ENCODE assay signal across 9 cellular contexts in the genomic region with DNA sequence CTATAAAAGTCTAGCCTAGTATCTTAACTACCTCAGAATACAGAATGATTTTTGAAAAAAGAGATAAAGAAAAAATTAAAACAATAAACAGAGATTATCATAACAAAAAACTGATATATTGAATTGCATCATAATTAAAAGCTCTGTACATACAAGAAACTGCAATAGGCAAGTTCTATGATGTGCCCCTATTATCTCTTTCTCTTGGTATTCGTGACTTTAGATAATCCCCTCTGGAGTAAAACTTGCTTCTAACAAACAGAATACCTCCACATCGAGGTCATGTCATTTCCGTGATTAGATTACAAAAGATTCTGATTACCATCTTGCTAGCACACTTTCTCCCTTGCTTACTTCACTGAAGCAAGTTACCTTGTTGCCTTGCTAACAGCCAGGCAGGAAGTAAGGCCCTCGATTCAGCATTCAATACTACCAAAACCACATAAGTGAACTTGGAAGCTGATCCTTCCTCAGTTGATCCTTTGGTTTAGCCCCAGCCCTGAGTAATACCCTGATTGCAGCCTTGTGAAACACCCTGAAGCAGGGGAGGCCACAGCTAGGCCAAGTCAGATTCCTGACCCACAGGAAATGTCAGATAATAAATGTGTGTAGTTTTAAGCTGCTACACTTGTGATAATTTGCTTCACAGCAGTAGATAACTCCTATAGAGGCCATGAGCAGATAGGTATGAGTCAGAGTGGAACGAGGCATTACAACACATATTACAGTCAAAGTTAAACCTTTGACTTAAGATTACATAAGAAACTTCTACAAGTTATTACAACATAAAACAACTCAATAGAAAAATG. TPM values are rescaled to one million over a fixed set of nuclear protein-coding genes. Genes with fewer than 3 reads are reported as not detected.
DNase-seq lines count a peak whose midpoint lies in the region; ATAC-seq and TF ChIP-seq lines count a peak whose summit lies in the region.
"Had no signal": no experiment of that assay in that cellular context is flagged by ENCODE, and none has a peak within 500 bp of the region (broad histone marks: within the 10 kb centered on the region; RNA-seq: fewer than 3 reads in every experiment).

No MANE protein-coding gene starts in this region.

- no peak for TF ChIP-seq CTCF in right lobe of liver (IDR thresholded peaks at IDR 0.05)

- H3K27me3 ChIP-seq in right lobe of liver, result no peaks in the 10 kb centered on the region
- H3K27me3 ChIP-seq: foreskin keratinocyte had no signal

- H3K36me3 ChIP-seq in right lobe of liver, result no peaks in the 10 kb centered on the region

- WGBS in right lobe of liver (ENCODE audit: insufficient coverage, low coverage, low lambda C conversion rate, missing lambda C conversion rate), result 13% methylated on average over 5 of the region's 5 CpGs

- ATAC-seq in right lobe of liver (peak; percentile 40 to 69 (median 60)), GM19463 (IDR thresholded peaks at IDR 0.05; ENCODE audit: unreplicated experiment) (no peak)
- ATAC-seq: foreskin keratinocyte had no signal

- TF ChIP-seq POLR2A in right lobe of liver (IDR thresholded peaks at IDR 0.05), result no peak

- no peaks in the 10 kb centered on the region for H3K9me3 ChIP-seq in right lobe of liver

- DNase-seq in CD1c-positive myeloid dendritic cell (ENCODE audit: extremely low spot score) (peak; percentile 36), LHCN-M2 (ENCODE audit: low read depth) (peak; percentile 8), amniotic epithelial cell (ENCODE audit: low read depth) (peak; percentile 100), right lobe of liver (no peak), OCI-M2 (lab: John Stamatoyannopoulos, UW; ENCODE audit: unreplicated experiment) (no peak), NCI-H2171 treated with DMSO at 0.1 percent for 48 hours (lab: John Stamatoyannopoulos, UW) (no peak)
- DNase-seq in stimulated activated CD4-positive, alpha-beta T cell treated with anti-CD3 and anti-CD28 coated beads, Interleukin-1b, Interleukin-23, amount 100 ng/mL, for 48 hours, result no peak

- no peaks in the 10 kb centered on the region for H3K4me1 ChIP-seq in right lobe of liver
- H3K4me1 ChIP-seq: foreskin keratinocyte had no signal

- H3K27ac ChIP-seq in right lobe of liver, result no peak overlapping the region
- H3K27ac ChIP-seq: foreskin keratinocyte had no signal

- no peak overlapping the region for H3K4me3 ChIP-seq in right lobe of liver

- intact Hi-C loops in right lobe of liver (cut with DNase I), result no loop called here

RNA-seq across cellular contexts. Expression of gene TMX4, which starts 53.7 kb away (rescaled TPM):
- 24.0 and 29.3 TPM in 2 replicates for total RNA-seq in LHCN-M2 (2014; rRNA removed)
- 6.1 TPM for polyA plus RNA-seq in LHCN-M2 (2012)
- 10 to 100 TPM; 24.6 to 27.7 (median 25.7) TPM for total RNA-seq in right lobe of liver

RNA-seq across cellular contexts. Expression of gene PLCB1, which starts 58.8 kb away (rescaled TPM):
- total RNA-seq in LHCN-M2 (2014; rRNA removed) (0.06 TPM in 1 of 2 replicates, not detected in the other), right lobe of liver (1 to 10 TPM; 5.0 to 9.9 (median 5.7) TPM)
- polyA plus RNA-seq in LHCN-M2 (2012), result 0.07 TPM

Comparison
In these comparisons a context has a peak if more than half of its experiments do, and no peak if none do; other contexts are left out.
1. DNase-seq: peak in CD1c-positive myeloid dendritic cell (single experiment), LHCN-M2 (single experiment) and amniotic epithelial cell (single experiment); none in right lobe of liver (0 of 3), OCI-M2 (single experiment), stimulated activated CD4-positive, alpha-beta T cell treated with anti-CD3 and anti-CD28 coated beads, Interleukin-1b, Interleukin-23, amount 100 ng/mL, for 48 hours (single experiment) and NCI-H2171 treated with DMSO at 0.1 percent for 48 hours (single experiment).